Comparison of ENCODE assay signal across 13 cellular contexts in the genomic region with DNA sequence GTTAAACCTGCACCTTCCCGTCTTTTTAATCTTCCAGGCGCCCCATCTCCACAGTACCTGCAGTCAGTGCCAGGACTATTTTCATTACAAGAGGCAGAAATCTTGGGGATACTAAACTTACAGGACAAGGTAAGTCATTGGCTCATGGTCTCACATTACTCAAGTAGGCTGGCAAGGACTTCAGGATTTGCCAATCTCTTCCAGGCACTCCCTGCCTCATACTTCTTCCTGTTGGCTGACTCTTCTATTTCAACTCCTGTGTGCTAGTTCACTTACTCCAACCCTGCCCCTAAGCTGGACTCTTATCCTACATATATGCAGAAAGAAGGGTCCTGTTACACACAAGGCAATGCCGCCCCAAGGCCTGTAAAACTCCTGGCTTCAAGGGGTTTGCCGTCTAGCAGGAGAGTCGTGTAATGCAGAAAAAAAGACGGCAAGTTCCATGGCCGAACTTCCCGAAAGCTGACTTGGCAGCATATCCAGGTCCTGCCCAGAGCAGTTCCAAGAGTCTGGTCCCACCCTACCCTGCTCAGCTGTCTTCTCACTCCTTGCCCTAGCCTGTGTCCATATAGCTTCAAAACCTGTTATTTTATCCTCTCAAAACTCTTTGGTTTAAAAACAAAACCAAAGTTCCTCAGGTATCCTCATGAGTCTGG. TPM values are rescaled to one million over a fixed set of nuclear protein-coding genes. Genes with fewer than 3 reads are reported as not detected.
DNase-seq lines count a peak whose midpoint lies in the region; ATAC-seq, FAIRE-seq and TF ChIP-seq lines count a peak whose summit lies in the region.
"Had no signal": no experiment of that assay in that cellular context is flagged by ENCODE, and none has a peak within 500 bp of the region (broad histone marks: within the 10 kb centered on the region; RNA-seq: fewer than 3 reads in every experiment).

No MANE protein-coding gene starts in this region.

- peaks cover 48% of the 10 kb centered on the region for H3K36me3 Mint-ChIP-seq in activated CD4-positive, alpha-beta T cell treated with anti-CD3 and anti-CD28 coated beads, Interleukin-2, amount 10 ng/mL, durations not matched to agents 24 days and 14 days (ENCODE audit: low read depth)

- H4K5ac ChIP-seq in mesendoderm (ENCODE audit: low read length) = no peak overlapping the region

- peak overlapping the region; percentile 79 for H3K27ac Mint-ChIP-seq in activated CD4-positive, alpha-beta T cell treated with anti-CD3 and anti-CD28 coated beads, Interleukin-2, amount 10 ng/mL, durations not matched to agents 24 days and 14 days

- 52 to 58% methylated on average over 8 of the region's 8 CpGs for WGBS in esophagus, 2 donors
- 57 to 60% methylated on average over 8 of the region's 8 CpGs for whole genome bisulfite sequencing in pancreas, 2 donors
- WGBS in mesendoderm (ENCODE audit: extremely low coverage, insufficient coverage, low lambda C conversion rate) = no CpG with 5 or more reads among the region's 8 CpGs

- no peak for TF ChIP-seq CTCF in pancreas (IDR thresholded peaks at IDR 0.05)

- intact Hi-C loops in activated CD4-positive, alpha-beta T cell treated with anti-CD3 and anti-CD28 coated beads, Interleukin-2, amount 10 ng/mL, durations not matched to agents 24 days and 14 days (cut with micrococcal nuclease) = no loop called here
- intact Hi-C loops in pancreas (cut with DNase I) (no loop called here), head of caudate nucleus (cut with DNase I) (no loop called here)

- no peak overlapping the region for H2BK5ac ChIP-seq in mesendoderm (ENCODE audit: low read length)

- DNase-seq in activated CD4-positive, alpha-beta T cell treated with anti-CD3 and anti-CD28 coated beads, Interleukin-2, amount 10 ng/mL, durations not matched to agents 24 days and 14 days = no peak
- no peak for DNase-seq in activated CD4-positive, alpha-beta T cell treated with anti-CD3 and anti-CD28 coated beads, Interleukin-2, amount 50 U/mL, for 4 hours
- DNase-seq in NCI-H226 (peak; percentile 81), pancreas (peak in 2 of 6 donors; percentile 56 to 60), head of caudate nucleus (no peak), NCI-H2196 treated with DMSO at 0.1 percent for 48 hours (lab: John Stamatoyannopoulos, UW; ENCODE audit: unreplicated experiment) (no peak), mesendoderm (no peak)
- DNase-seq: DMS53; GOT3; stimulated activated CD4-positive, alpha-beta T cell treated with anti-CD3 and anti-CD28 coated beads, Interleukin-12 subunit alpha, Interleukin-12 subunit beta, amount 100 ng/mL, for 4 hours had no signal

- no peaks in the 10 kb centered on the region for H3K9me3 Mint-ChIP-seq in activated CD4-positive, alpha-beta T cell treated with anti-CD3 and anti-CD28 coated beads, Interleukin-2, amount 10 ng/mL, durations not matched to agents 24 days and 14 days

- no peak overlapping the region for H2BK120ac ChIP-seq in mesendoderm (ENCODE audit: low read depth, low read length)

- FAIRE-seq in pancreas (lab: Jason Lieb, UNC) = no peak
- FAIRE-seq: GM12878 had no signal

- peak; percentile 68 to 79 (median 74) for ATAC-seq in pancreas
- ATAC-seq: GM12878 had no signal

- no peak overlapping the region for H2AK5ac ChIP-seq in mesendoderm (ENCODE audit: low read length)

- H3K27me3 ChIP-seq in esophagus (ENCODE audit: control insufficient read depth in 1 of 2, insufficient read depth in 2 of 2, low read length in 2 of 2) (no peaks in the 10 kb centered on the region), pancreas (no peaks in the 10 kb centered on the region), mesendoderm (ENCODE audit: insufficient read depth, low read length, poor library complexity) (no peaks in the 10 kb centered on the region)
- H3K27me3 ChIP-seq: ascending aorta had no signal

- H3K27ac ChIP-seq in esophagus (ENCODE audit: low read depth in 2 of 2, low read length in 1 of 2) (peak overlapping the region; percentile 69 to 95), pancreas (peak overlapping the region; percentile 35 to 84 (median 59)), mesendoderm (ENCODE audit: low read depth, low read length) (no peak overlapping the region)
- H3K27ac ChIP-seq: ascending aorta had no signal

- no peak overlapping the region for H2BK15ac ChIP-seq in mesendoderm (replicated peaks; ENCODE audit: low read depth)

- no peak overlapping the region for H4K8ac ChIP-seq in mesendoderm (ENCODE audit: low read depth, low read length)

- H3K79me2 ChIP-seq in mesendoderm (ENCODE audit: control insufficient read depth, insufficient read depth, low read length) = no peaks in the 10 kb centered on the region

- H3K4me3 Mint-ChIP-seq in activated CD4-positive, alpha-beta T cell treated with anti-CD3 and anti-CD28 coated beads, Interleukin-2, amount 10 ng/mL, durations not matched to agents 24 days and 14 days = peak overlapping the region; percentile 59

- no peaks in the 10 kb centered on the region for H3K79me1 ChIP-seq in mesendoderm (ENCODE audit: low read length)

- no peaks in the 10 kb centered on the region for H3K27me3 Mint-ChIP-seq in activated CD4-positive, alpha-beta T cell treated with anti-CD3 and anti-CD28 coated beads, Interleukin-2, amount 10 ng/mL, durations not matched to agents 24 days and 14 days

- no peak overlapping the region for H3K56ac ChIP-seq in mesendoderm (ENCODE audit: low read length)

- H3K9me3 ChIP-seq in esophagus (ENCODE audit: control insufficient read depth in 2 of 2, insufficient read depth in 1 of 2, low read depth in 1 of 2, low read length in 1 of 2) (no peaks in the 10 kb centered on the region), pancreas (no peaks in the 10 kb centered on the region)
- H3K9me3 ChIP-seq: ascending aorta had no signal

- H3K23ac ChIP-seq in mesendoderm (ENCODE audit: low read length) = no peak overlapping the region

- H3K4me2 ChIP-seq in mesendoderm (ENCODE audit: low read length) = no peak overlapping the region

- no peak overlapping the region for H3K4ac ChIP-seq in mesendoderm (ENCODE audit: low read depth, low read length)

- H3K4me1 ChIP-seq in esophagus (ENCODE audit: control insufficient read depth in 2 of 2, insufficient read depth in 2 of 2, low read length in 1 of 2) = peaks cover 3 to 7% of the 10 kb centered on the region in 2 donors
- H3K4me1 ChIP-seq in pancreas = peaks cover 52 to 95% (median 57%) of the 10 kb centered on the region in 3 donors
- H3K4me1 ChIP-seq in mesendoderm (ENCODE audit: control insufficient read depth, low read depth, low read length) = no peaks in the 10 kb centered on the region

- peaks cover 0 to 3% of the 10 kb centered on the region in 2 donors for H3K36me3 ChIP-seq in esophagus (ENCODE audit: control insufficient read depth in 2 of 2, insufficient read depth in 2 of 2, low read length in 1 of 2)
- no peaks in the 10 kb centered on the region for H3K36me3 ChIP-seq in pancreas
- H3K36me3 ChIP-seq in mesendoderm (ENCODE audit: control insufficient read depth, insufficient read depth, low read length) = no peaks in the 10 kb centered on the region

- H3K18ac ChIP-seq in mesendoderm (ENCODE audit: low read length) = no peak overlapping the region

- H3K4me3 ChIP-seq in esophagus (ENCODE audit: low read depth in 1 of 2, low read length in 2 of 2) = peak overlapping the region in 1 of 2 donors; percentile 15
- H3K4me3 ChIP-seq in pancreas = peak overlapping the region in 1 of 4 donors; percentile 13
- H3K4me3 ChIP-seq in mesendoderm (ENCODE audit: low read length) = no peak overlapping the region
- H3K4me3 ChIP-seq: ascending aorta, GM12878 had no signal

- peaks cover 51% of the 10 kb centered on the region for H3K4me1 Mint-ChIP-seq in activated CD4-positive, alpha-beta T cell treated with anti-CD3 and anti-CD28 coated beads, Interleukin-2, amount 10 ng/mL, durations not matched to agents 24 days and 14 days

- H3K9ac ChIP-seq in mesendoderm (ENCODE audit: low read length) = no peak overlapping the region

RNA-seq across cellular contexts. Expression of a gene that starts 14.8 kb away (rescaled TPM):
- total RNA-seq in activated CD4-positive, alpha-beta T cell treated with anti-CD3 and anti-CD28 coated beads, Interleukin-2, amount 10 ng/mL, durations not matched to agents 24 days and 14 days = 41.3 and 52.1 TPM in 2 replicates
- polyA plus RNA-seq in esophagus = 1 to 10 TPM; 4.5 TPM
- total RNA-seq in pancreas = 100 to 1,000 TPM in 1 of 6 donors, 10 to 100 TPM in 5; 37.0 to 151 (median 42.9) TPM
- 10 to 100 TPM; 10.4 to 19.8 TPM for polyA plus RNA-seq in pancreas
- polyA plus RNA-seq in mesendoderm (2013, experiment 1 of 2) = 3.3 TPM
- polyA plus RNA-seq in mesendoderm (2013, experiment 2 of 2) = 2.9 TPM
